10 cellular contexts compared by ENCODE assay signal in genomic region chr19:46791944-46792343, GRCh38. TPM values are rescaled to one million over a fixed set of nuclear protein-coding genes. Genes with fewer than 3 reads are reported as not detected.
A peak's percentile ranks its signal among the peaks of the same experiment; 100 is the strongest.
DNase-seq lines count a peak whose midpoint lies in the region; ATAC-seq and TF ChIP-seq lines count a peak whose summit lies in the region.
"Had no signal": no experiment of that assay in that cellular context is flagged by ENCODE, and none has a peak within 500 bp of the region (broad histone marks: within the 10 kb centered on the region; RNA-seq: fewer than 3 reads in every experiment).

No MANE protein-coding gene starts in this region.

- peaks cover 15% of the 10 kb centered on the region for H3K79me2 ChIP-seq in HCT116 (ENCODE audit: insufficient read depth, low read length)

- no peaks in the 10 kb centered on the region for H3K27me3 Mint-ChIP-seq in CD8-positive, alpha-beta memory T cell

- no peak for TF ChIP-seq CTCF in HCT116 (IDR thresholded peaks at IDR 0.05 in 2 of 3, conservative IDR thresholded peaks at IDR 0.05 in 1 of 3; ENCODE audit: borderline replicate concordance in 1 of 3, insufficient read depth in 1 of 3, low read depth in 2 of 3, low read length in 2 of 3)

- no peaks in the 10 kb centered on the region for H3K9me3 ChIP-seq in CD8-positive, alpha-beta memory T cell (ENCODE audit: low read length)
- H3K9me3 ChIP-seq in HCT116 (ENCODE audit: control insufficient read depth in 1 of 2, insufficient read depth in 1 of 2, low read depth in 1 of 2, low read length in 2 of 2) = no peaks in the 10 kb centered on the region
- H3K9me3 ChIP-seq: ovary had no signal

- peak overlapping the region in 2 of 7 donors; percentile 7 to 52 for H3K4me3 Mint-ChIP-seq in CD8-positive, alpha-beta memory T cell

- H3K9me2 ChIP-seq in HCT116 (ENCODE audit: insufficient read depth) = no peaks in the 10 kb centered on the region

- peak overlapping the region; percentile 57; the same call in 1 of the 2 replicates for H3K4me2 ChIP-seq in HCT116 (ENCODE audit: low read length)

- POLR2A ChIA-PET in CD8-positive, alpha-beta memory T cell (lab: Charles Lee) = no interaction called here
- POLR2A ChIA-PET in HCT116 (lab: Charles Lee) = no interaction called here

- H3K27ac ChIP-seq in CD8-positive, alpha-beta memory T cell (ENCODE audit: low read depth, low read length) = no peak overlapping the region
- no peak overlapping the region for H3K27ac ChIP-seq in HCT116 (ENCODE audit: low read depth, low read length)
- H3K27ac ChIP-seq: ovary had no signal

- H3K9me3 Mint-ChIP-seq in CD8-positive, alpha-beta memory T cell = no peaks in the 10 kb centered on the region

- peaks cover 18 to 26% (median 26%) of the 10 kb centered on the region in 3 donors for H3K4me1 Mint-ChIP-seq in CD8-positive, alpha-beta memory T cell

- peak in 3 of 5 donors; percentile 12 to 61 (median 46) for DNase-seq in CD8-positive, alpha-beta memory T cell
- no peak for DNase-seq in HCT116 (ENCODE audit: low read depth, low spot score)
- peak in 4 of 5 donors; percentile 22 to 86 (median 29) for DNase-seq in T-helper 1 cell
- DNase-seq in glomerular visceral epithelial cell (ENCODE audit: extremely low spot score) = peak; percentile 51
- DNase-seq in Right ventricle myocardium inferior (ENCODE audit: missing footprints) = no peak
- no peak for DNase-seq in SHP77 (lab: John Stamatoyannopoulos, UW)
- DNase-seq in hepatic stellate cell (ENCODE audit: low spot score) = no peak
- DNase-seq in NCI-H524 treated with DMSO at 0.1 percent for 48 hours (lab: John Stamatoyannopoulos, UW) = no peak
- DNase-seq: activated CD4-positive, CD25-positive, alpha-beta regulatory T cell; ovary had no signal

- CTCF ChIA-PET in CD8-positive, alpha-beta memory T cell (lab: Charles Lee) = interaction anchor here (1.3 kb wide), 1 partner anchor 36 kb away, joined by 3 read pairs; no protein-coding TSS in a partner anchor
- CTCF ChIA-PET in HCT116 (lab: Charles Lee) = no interaction called here

- no peaks in the 10 kb centered on the region for H3K36me3 ChIP-seq in CD8-positive, alpha-beta memory T cell (ENCODE audit: insufficient read depth, low read length)
- H3K36me3 ChIP-seq in HCT116 (ENCODE audit: control insufficient read depth in 1 of 2, insufficient read depth in 2 of 2, low read length in 2 of 2) = no peaks in the 10 kb centered on the region
- H3K36me3 ChIP-seq: ovary had no signal

- H2AFZ ChIP-seq in HCT116 (ENCODE audit: low read depth, low read length, poor library complexity, severe bottlenecking) = no peak overlapping the region

- no peak overlapping the region for H3K4me3 ChIP-seq in CD8-positive, alpha-beta memory T cell (ENCODE audit: low read length)
- H3K4me3 ChIP-seq in HCT116 (replicated peaks in 1 of 2; ENCODE audit: low read depth in 1 of 2, low read length in 2 of 2) = no peak overlapping the region
- H3K4me3 ChIP-seq: ovary had no signal

- no peak for TF ChIP-seq RAD21 in HCT116 (IDR thresholded peaks at IDR 0.05; ENCODE audit: low read depth)

- RAD21 ChIA-PET in HCT116 (lab: Charles Lee; ENCODE audit: low non-redundant PET in 1 of 2, low total read pairs in 2 of 2, uncharacterized antibody in 2 of 2, unreplicated experiment in 2 of 2) = interaction anchor here in 1 of 2 experiments (0.5 kb wide), 1 partner anchor 38 kb away, joined by 5 read pairs; no protein-coding TSS in a partner anchor

- H3K4me1 ChIP-seq in CD8-positive, alpha-beta memory T cell (ENCODE audit: insufficient read depth, low read length) = peaks cover 22% of the 10 kb centered on the region
- peaks cover 26 to 30% of the 10 kb centered on the region in 2 experiments for H3K4me1 ChIP-seq in HCT116 (ENCODE audit: control insufficient read depth in 1 of 2, insufficient read depth in 2 of 2, low read length in 2 of 2)

- no peak overlapping the region for H3K9ac ChIP-seq in HCT116 (ENCODE audit: low read length)

- peak overlapping the region in 4 of 8 donors; percentile 10 to 72 (median 48) for H3K27ac Mint-ChIP-seq in CD8-positive, alpha-beta memory T cell

- TF ChIP-seq POLR2A in HCT116 (IDR thresholded peaks at IDR 0.05; ENCODE audit: borderline replicate concordance, extremely low read depth, insufficient read depth, insufficient read length) = no peak

- intact Hi-C loops in HCT116 (cut with micrococcal nuclease) (no loop called here), Right ventricle myocardium inferior (cut with DNase I) (no loop called here)

- H3K36me3 Mint-ChIP-seq in CD8-positive, alpha-beta memory T cell = peaks cover 0 to 7% (median 0%) of the 10 kb centered on the region in 3 donors

- BruUV-seq in HCT116 (replicated peaks; lab: Mats Ljungman, UMichigan) = no TSS peak

- H4K20me1 ChIP-seq in HCT116 (ENCODE audit: insufficient read depth) = no peaks in the 10 kb centered on the region

- H3K27me3 ChIP-seq in CD8-positive, alpha-beta memory T cell (ENCODE audit: insufficient read depth, low read length, poor library complexity, severe bottlenecking) = no peaks in the 10 kb centered on the region
- H3K27me3 ChIP-seq in HCT116 (ENCODE audit: insufficient read depth, low read length) = no peaks in the 10 kb centered on the region
- H3K27me3 ChIP-seq: ovary had no signal

- ATAC-seq in HCT116 (no peak), Right ventricle myocardium inferior (no peak)

TF ChIP-seq in HCT116, 20 proteins besides CTCF, POLR2A, EP300 and RAD21 (continues in another document):
- TF ChIP-seq YY1 (IDR thresholded peaks at IDR 0.05; ENCODE audit: extremely low read depth, insufficient replicate concordance, low read depth, low read length) = no peak
- TF ChIP-seq SP1 (IDR thresholded peaks at IDR 0.05; ENCODE audit: low read depth) = no peak
- TF ChIP-seq ZNF274 (IDR thresholded peaks at IDR 0.05; ENCODE audit: low read depth, low read length) = no peak
- TF ChIP-seq POLR2AphosphoS5 (IDR thresholded peaks at IDR 0.05; ENCODE audit: low read depth, low read length) = no peak
- no peak for TF ChIP-seq TCF7L2 (IDR thresholded peaks at IDR 0.05; ENCODE audit: borderline replicate concordance, extremely low read depth, insufficient read depth, insufficient read length)
- TF ChIP-seq JUND (IDR thresholded peaks at IDR 0.05) = no peak
- TF ChIP-seq REST (IDR thresholded peaks at IDR 0.05; ENCODE audit: low read depth) = no peak
- no peak for TF ChIP-seq ZFX (IDR thresholded peaks at IDR 0.05)
- no peak for TF ChIP-seq ZBTB33 (IDR thresholded peaks at IDR 0.05; ENCODE audit: extremely low read depth, insufficient replicate concordance, low read length)
- no peak for TF ChIP-seq SIN3A (IDR thresholded peaks at IDR 0.05; ENCODE audit: low read depth)

RNA-seq across cellular contexts. Expression of gene SLC1A5, which starts 3.5 kb away (rescaled TPM):
- 100 to 1,000 TPM; 377 to 380 TPM for total RNA-seq in CD8-positive, alpha-beta memory T cell
- 19.1 TPM for polyA plus RNA-seq in CD8-positive, alpha-beta memory T cell
- total RNA-seq in HCT116 (2021; ENCODE audit: unreplicated experiment) (284 TPM), Right ventricle myocardium inferior (10.1 TPM)
- 346 and 361 TPM in 2 replicates for polyA plus RNA-seq in HCT116 (2012)

RNA-seq across cellular contexts. Expression of gene STRN4, which starts 45.7 kb away (rescaled TPM):
- total RNA-seq in CD8-positive, alpha-beta memory T cell = 10 to 100 TPM; 68.8 to 70.4 TPM
- polyA plus RNA-seq in CD8-positive, alpha-beta memory T cell = 23.2 TPM
- total RNA-seq in HCT116 (2021; ENCODE audit: unreplicated experiment) (107 TPM), Right ventricle myocardium inferior (51.4 TPM)
- polyA plus RNA-seq in HCT116 (2012) = 95.1 and 137 TPM in 2 replicates

RNA-seq across cellular contexts. Expression of gene FKRP, which starts 46.1 kb away (rescaled TPM):
- total RNA-seq in CD8-positive, alpha-beta memory T cell = 10 to 100 TPM; 21.6 to 24.4 TPM
- polyA plus RNA-seq in CD8-positive, alpha-beta memory T cell = 6.4 TPM
- total RNA-seq in HCT116 (2021; ENCODE audit: unreplicated experiment) (19.4 TPM), Right ventricle myocardium inferior (16.2 TPM)
- 9.0 and 13.3 TPM in 2 replicates for polyA plus RNA-seq in HCT116 (2012)

RNA-seq across cellular contexts. Expression of gene AP2S1, which starts 58.7 kb away (rescaled TPM):
- 100 to 1,000 TPM; 121 TPM for total RNA-seq in CD8-positive, alpha-beta memory T cell
- polyA plus RNA-seq in CD8-positive, alpha-beta memory T cell = 74.3 TPM
- total RNA-seq in HCT116 (2021; ENCODE audit: unreplicated experiment) = 296 TPM
- polyA plus RNA-seq in HCT116 (2012) = 311 and 325 TPM in 2 replicates
- 94.7 TPM for total RNA-seq in Right ventricle myocardium inferior

Comparison
In these comparisons a context has a peak if more than half of its experiments do, and no peak if none do; other contexts are left out.
1. DNase-seq: peak in CD8-positive, alpha-beta memory T cell (3 of 5), T-helper 1 cell (4 of 5) and glomerular visceral epithelial cell (single experiment); none in HCT116 (single experiment), Right ventricle myocardium inferior (single experiment), SHP77 (0 of 2), hepatic stellate cell (single experiment) and NCI-H524 treated with DMSO at 0.1 percent for 48 hours (single experiment).
2. RNA of gene SLC1A5, which starts 3.5 kb away (total RNA-seq): 377 to 380 TPM in CD8-positive, alpha-beta memory T cell and 284 TPM in HCT116 (single experiment); 10.1 TPM in Right ventricle myocardium inferior (single experiment); every median in the first group is over 10 times any median in the second.